In the genomic region with DNA sequence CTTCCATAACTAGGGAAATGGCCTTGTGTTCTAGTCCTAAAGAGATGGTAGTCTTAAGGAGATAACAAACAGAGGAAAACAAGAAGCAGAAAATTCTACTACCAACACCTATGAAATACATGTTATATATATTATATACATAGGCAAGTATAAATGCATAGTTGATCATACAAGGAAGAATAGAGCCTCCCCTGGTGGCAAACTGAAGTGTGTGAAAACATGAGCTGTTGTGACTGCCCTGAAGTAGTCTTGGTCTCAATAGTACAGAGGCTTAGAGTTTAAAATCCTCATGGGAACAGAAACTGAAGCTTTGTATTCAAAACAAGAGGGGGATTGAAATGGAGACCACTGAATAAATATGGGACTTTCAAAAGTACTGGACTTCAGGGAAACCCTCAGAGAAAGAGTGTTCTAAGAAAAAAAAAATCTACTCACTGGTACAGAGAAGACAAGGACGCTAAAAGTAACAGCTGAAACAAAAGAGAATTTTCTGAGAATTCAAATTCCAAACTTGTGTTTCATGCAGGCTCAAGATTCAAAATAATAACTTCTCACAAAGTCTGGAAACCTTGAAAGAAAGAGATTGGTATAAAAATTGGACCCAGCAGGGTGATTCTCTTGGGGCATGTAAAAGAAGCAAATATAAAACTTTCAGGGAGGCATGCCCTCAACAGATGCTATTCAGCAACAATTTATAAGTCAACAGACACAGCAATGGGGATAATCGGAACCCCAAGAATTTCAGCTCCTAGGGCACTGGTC, we compare ENCODE assay signal across 9 cellular contexts. TPM values are rescaled to one million over a fixed set of nuclear protein-coding genes. Genes with fewer than 3 reads are reported as not detected.
DNase-seq lines count a peak whose midpoint lies in the region; ATAC-seq and TF ChIP-seq lines count a peak whose summit lies in the region.
"Had no signal": no experiment of that assay in that cellular context is flagged by ENCODE, and none has a peak within 500 bp of the region (broad histone marks: within the 10 kb centered on the region; RNA-seq: fewer than 3 reads in every experiment).

No MANE protein-coding gene starts in this region.

- H3K27me3 Mint-ChIP-seq in activated B cell treated with CpG ODN at 0.5 μM for 24 hours = no peaks in the 10 kb centered on the region
- H3K27me3 Mint-ChIP-seq: activated naive CD4-positive, alpha-beta T cell treated with anti-CD3 and anti-CD28 coated beads, Interleukin-2, amount 50 U/mL, for 24 hours had no signal

- no peaks in the 10 kb centered on the region for H3K4me1 ChIP-seq in cardiac muscle cell (ENCODE audit: low read depth)
- no peaks in the 10 kb centered on the region for H3K4me1 ChIP-seq in lower lobe of right lung
- no peaks in the 10 kb centered on the region for H3K4me1 ChIP-seq in tibial artery

- no peaks in the 10 kb centered on the region for H3K9me3 ChIP-seq in cardiac muscle cell (ENCODE audit: low read depth)
- H3K9me3 ChIP-seq in lower lobe of right lung = no peaks in the 10 kb centered on the region
- H3K9me3 ChIP-seq in tibial artery = no peaks in the 10 kb centered on the region

- ATAC-seq in left ventricle myocardium superior = no peak
- ATAC-seq in HG03095 (IDR thresholded peaks at IDR 0.05; ENCODE audit: unreplicated experiment) = peak; percentile 67
- ATAC-seq in activated B cell treated with CpG ODN at 0.5 μM for 24 hours (ENCODE audit: low read depth) = peak; percentile 49
- no peak for ATAC-seq in lower lobe of right lung

- H3K27ac ChIP-seq in cardiac muscle cell = no peak overlapping the region
- H3K27ac ChIP-seq in lower lobe of right lung = no peak overlapping the region
- H3K27ac ChIP-seq in tibial artery = no peak overlapping the region

- H3K27me3 ChIP-seq in cardiac muscle cell (no peaks in the 10 kb centered on the region), lower lobe of right lung (ENCODE audit: low read depth) (no peaks in the 10 kb centered on the region), tibial artery (no peaks in the 10 kb centered on the region)

- CTCF ChIA-PET in activated B cell treated with CpG ODN at 0.5 μM for 24 hours (lab: Charles Lee) = interaction anchor here (0.6 to 2.1 kb wide), 12 partner anchors 10 to 386 kb away, joined by 3 to 11 read pairs (median 4); no protein-coding TSS in a partner anchor

- DNase-seq in cardiac muscle cell (ENCODE audit: low read depth in 1 of 2, low spot score in 1 of 2) (peak; percentile 36 to 44), left ventricle myocardium superior (no peak), activated B cell treated with CpG ODN at 0.5 μM for 24 hours (no peak), myocyte (ENCODE audit: low read depth) (peak; percentile 18), foreskin melanocyte (no peak), lower lobe of right lung (no peak), tibial artery (no peak)

- TF ChIP-seq CTCF in cardiac muscle cell (IDR thresholded peaks at IDR 0.05; ENCODE audit: low read depth, low read length) (peak; percentile 55), activated B cell treated with CpG ODN at 0.5 μM for 24 hours (IDR thresholded peaks at IDR 0.05) (no peak), lower lobe of right lung (IDR thresholded peaks at IDR 0.05) (no peak), tibial artery (IDR thresholded peaks at IDR 0.05) (no peak)

- H3K36me3 ChIP-seq in cardiac muscle cell (no peaks in the 10 kb centered on the region), lower lobe of right lung (no peaks in the 10 kb centered on the region), tibial artery (no peaks in the 10 kb centered on the region)

- no peak overlapping the region for H3K4me3 ChIP-seq in cardiac muscle cell
- H3K4me3 ChIP-seq in lower lobe of right lung = no peak overlapping the region
- H3K4me3 ChIP-seq in tibial artery = no peak overlapping the region

- peaks cover 6% of the 10 kb centered on the region for H3K4me1 Mint-ChIP-seq in activated B cell treated with CpG ODN at 0.5 μM for 24 hours

- no peak overlapping the region for H3K4me3 Mint-ChIP-seq in activated B cell treated with CpG ODN at 0.5 μM for 24 hours
- H3K4me3 Mint-ChIP-seq: activated naive CD4-positive, alpha-beta T cell treated with anti-CD3 and anti-CD28 coated beads, Interleukin-2, amount 50 U/mL, for 24 hours had no signal

- intact Hi-C loops in left ventricle myocardium superior (cut with micrococcal nuclease) (no loop called here), activated B cell treated with CpG ODN at 0.5 μM for 24 hours (cut with micrococcal nuclease) (loop anchor here (1.0 to 2.0 kb wide), 4 partner anchors 22 to 245 kb away; no protein-coding TSS in a partner anchor), lower lobe of right lung (cut with DNase I) (no loop called here), tibial artery (cut with DNase I; ENCODE audit: low total_unique reads) (no loop called here)

- no peak overlapping the region for H3K27ac Mint-ChIP-seq in activated B cell treated with CpG ODN at 0.5 μM for 24 hours

- POLR2A ChIA-PET in activated B cell treated with CpG ODN at 0.5 μM for 24 hours (lab: Charles Lee) = no interaction called here

- H3K9me3 Mint-ChIP-seq in activated B cell treated with CpG ODN at 0.5 μM for 24 hours = no peaks in the 10 kb centered on the region

- H3K36me3 Mint-ChIP-seq in activated B cell treated with CpG ODN at 0.5 μM for 24 hours (ENCODE audit: low read depth) = no peaks in the 10 kb centered on the region
- H3K36me3 Mint-ChIP-seq: activated naive CD4-positive, alpha-beta T cell treated with anti-CD3 and anti-CD28 coated beads, Interleukin-2, amount 50 U/mL, for 24 hours had no signal

RNA-seq across cellular contexts. Expression of gene SAMD3, which starts 59.7 kb away (rescaled TPM):
- total RNA-seq in cardiac muscle cell = not detected in 2 replicates
- not detected in 2 replicates for polyA plus RNA-seq in cardiac muscle cell
- total RNA-seq in left ventricle myocardium superior = 0.32 TPM
- total RNA-seq in activated B cell treated with CpG ODN at 0.5 μM for 24 hours = 0.37 TPM in 1 of 2 replicates, not detected in the other
- total RNA-seq in myocyte = not detected in 2 replicates
- not detected for polyA plus RNA-seq in myocyte (2012)
- total RNA-seq in lower lobe of right lung = 5.5 TPM

Comparison
In these comparisons a context has a peak if more than half of its experiments do, and no peak if none do; other contexts are left out.
1. DNase-seq: peak in cardiac muscle cell (2 of 2) and myocyte (single experiment); none in left ventricle myocardium superior (single experiment), activated B cell treated with CpG ODN at 0.5 μM for 24 hours (single experiment), foreskin melanocyte (single experiment), lower lobe of right lung (single experiment) and tibial artery (0 of 2).
2. ATAC-seq: peak in HG03095 (single experiment) and activated B cell treated with CpG ODN at 0.5 μM for 24 hours (single experiment); none in left ventricle myocardium superior (single experiment) and lower lobe of right lung (0 of 2).